13 cellular contexts compared by ENCODE assay signal in genomic region chr17:46262271-46262670, GRCh38. TPM values are rescaled to one million over a fixed set of nuclear protein-coding genes. Genes with fewer than 3 reads are reported as not detected.
"Had no signal": no experiment of that assay in that cellular context is flagged by ENCODE, and none has a peak within 500 bp of the region (broad histone marks: within the 10 kb centered on the region; RNA-seq: fewer than 3 reads in every experiment).

No MANE protein-coding gene starts in this region.

- H3K4me3 Mint-ChIP-seq: activated CD4-positive, alpha-beta memory T cell treated with anti-CD3 and anti-CD28 coated beads, Interleukin-2, amount 10 ng/mL, durations not matched to agents 7 days and 5 days; activated naive CD8-positive, alpha-beta T cell treated with anti-CD3 and anti-CD28 coated beads for 36 hours had no signal

- H3K27ac ChIP-seq: ascending aorta, colonic mucosa, hepatocyte, uterus had no signal

- H3K4me1 ChIP-seq: ascending aorta, colonic mucosa, uterus had no signal

- H3K9me3 ChIP-seq: ascending aorta, colonic mucosa, uterus had no signal

- H3K4me2 ChIP-seq: hepatocyte had no signal

- H2AFZ ChIP-seq: hepatocyte had no signal

- H3K79me2 ChIP-seq: hepatocyte had no signal

- H3K9me3 Mint-ChIP-seq: activated CD4-positive, alpha-beta memory T cell treated with anti-CD3 and anti-CD28 coated beads, Interleukin-2, amount 10 ng/mL, durations not matched to agents 7 days and 5 days; activated naive CD8-positive, alpha-beta T cell treated with anti-CD3 and anti-CD28 coated beads for 36 hours had no signal

- H3K36me3 ChIP-seq: ascending aorta, colonic mucosa, uterus had no signal

- H3K27ac Mint-ChIP-seq: activated CD4-positive, alpha-beta memory T cell treated with anti-CD3 and anti-CD28 coated beads, Interleukin-2, amount 10 ng/mL, durations not matched to agents 7 days and 5 days; activated naive CD8-positive, alpha-beta T cell treated with anti-CD3 and anti-CD28 coated beads for 36 hours had no signal

- H3K27me3 ChIP-seq: ascending aorta, colonic mucosa, hepatocyte, uterus had no signal

- DNase-seq: activated CD4-positive, alpha-beta memory T cell treated with anti-CD3 and anti-CD28 coated beads, Interleukin-2, amount 10 ng/mL, durations not matched to agents 7 days and 5 days; activated CD4-positive, CD25-positive, alpha-beta regulatory T cell treated with anti-CD3 and anti-CD28 coated beads, Interleukin-2, amount 50 U/mL, for 72 hours; activated gamma-delta T cell treated with Interleukin-2 at 50 U/mL for 16 hours; activated naive CD8-positive, alpha-beta T cell treated with anti-CD3 and anti-CD28 coated beads for 36 hours; activated T-cell treated with anti-CD3 and anti-CD28 coated beads, Interleukin-2, amount 50 U/mL, for 48 hours; colonic mucosa; effector CD4-positive, alpha-beta T cell; midbrain; posterior cingulate gyrus; stimulated activated CD4-positive, alpha-beta T cell treated with anti-CD3 and anti-CD28 coated beads, Interleukin-4, amount 100 ng/mL, for 4 hours; uterus had no signal

- H3K4me3 ChIP-seq: ascending aorta, colonic mucosa, hepatocyte, uterus had no signal

RNA-seq across cellular contexts. Expression of gene LRRC37A, which starts 32.7 kb away (rescaled TPM):
- total RNA-seq: ascending aorta had no signal
